Comparison of ENCODE assay signal across 19 cellular contexts in genomic region chr10:130662775-130663174, GRCh38.
DNase-seq lines count a peak whose midpoint lies in the region; ATAC-seq, FAIRE-seq and TF ChIP-seq lines count a peak whose summit lies in the region.
"Had no signal": no experiment of that assay in that cellular context is flagged by ENCODE, and none has a peak within 500 bp of the region (broad histone marks: within the 10 kb centered on the region; RNA-seq: fewer than 3 reads in every experiment).

No MANE protein-coding gene starts in this region.

- BruUV-seq in K562 (replicated peaks; lab: Mats Ljungman, UMichigan) = no TSS peak

- H3K4ac ChIP-seq in neuronal stem cell (ENCODE audit: low read length) = no peak overlapping the region

- H3K9ac ChIP-seq in K562 (ENCODE audit: insufficient read depth in 1 of 2, low read depth in 2 of 2, low read length in 2 of 2) (no peak overlapping the region), neuronal stem cell (ENCODE audit: low read depth, low read length, poor library complexity) (no peak overlapping the region)

- no peak for TF ChIP-seq EP300 in K562 (IDR thresholded peaks at IDR 0.05; ENCODE audit: low read length)

- POLR2A ChIA-PET in K562 (lab: Yijun Ruan, JAX) = no interaction called here
- POLR2A ChIA-PET in activated CD8-positive, alpha-beta T cell treated with anti-CD3 and anti-CD28 coated beads, Interleukin-2, amount 10 ng/mL, durations not matched to agents 7 days and 5 days (lab: Charles Lee) = no interaction called here

- H2BK15ac ChIP-seq in neuronal stem cell (ENCODE audit: low read length) = no peak overlapping the region

- H3K9me1 ChIP-seq in K562 (ENCODE audit: control insufficient read depth, insufficient read depth, low read length) = no peaks in the 10 kb centered on the region

- H3K9me3 Mint-ChIP-seq in activated CD8-positive, alpha-beta T cell treated with anti-CD3 and anti-CD28 coated beads, Interleukin-2, amount 10 ng/mL, durations not matched to agents 7 days and 5 days (ENCODE audit: insufficient read depth) = no peaks in the 10 kb centered on the region

- H3K27ac Mint-ChIP-seq in activated CD8-positive, alpha-beta T cell treated with anti-CD3 and anti-CD28 coated beads, Interleukin-2, amount 10 ng/mL, durations not matched to agents 7 days and 5 days = no peak overlapping the region
- H3K27ac Mint-ChIP-seq: CD4-positive, alpha-beta memory T cell; HFFc6 had no signal

- H3K4me3 Mint-ChIP-seq in activated CD8-positive, alpha-beta T cell treated with anti-CD3 and anti-CD28 coated beads, Interleukin-2, amount 10 ng/mL, durations not matched to agents 7 days and 5 days = no peak overlapping the region
- H3K4me3 Mint-ChIP-seq: CD4-positive, alpha-beta memory T cell; HFFc6 had no signal

- TF ChIP-seq RAD21 in K562 (CRISPR knock-in tag; conservative IDR thresholded peaks at IDR 0.05 in 1 of 2, IDR thresholded peaks at IDR 0.05 in 1 of 2) = no peak

- H3K79me1 ChIP-seq in neuronal stem cell (ENCODE audit: low read depth, low read length) = no peaks in the 10 kb centered on the region

- no peak for TF ChIP-seq POLR2A in K562 (conservative IDR thresholded peaks at IDR 0.05)

- no peaks in the 10 kb centered on the region for H3K4me1 Mint-ChIP-seq in activated CD8-positive, alpha-beta T cell treated with anti-CD3 and anti-CD28 coated beads, Interleukin-2, amount 10 ng/mL, durations not matched to agents 7 days and 5 days (ENCODE audit: low read depth)
- H3K4me1 Mint-ChIP-seq: CD4-positive, alpha-beta memory T cell had no signal

- WGBS in right cardiac atrium = 86% methylated on average over 13 of the region's 13 CpGs
- WGBS in K562 (ENCODE audit: insufficient coverage, low coverage, missing lambda C conversion rate) = 0% methylated on average over 13 of the region's 13 CpGs
- WGBS in neuronal stem cell (ENCODE audit: extremely low coverage in 2 of 2, insufficient read length in 2 of 2, insufficient replicate concordance in 1 of 2), 2 donors = no CpG with 5 or more reads among the region's 13 CpGs

- no peak overlapping the region for H3K4me3 ChIP-seq in right atrium auricular region
- H3K4me3 ChIP-seq in right cardiac atrium (ENCODE audit: low read length) = no peak overlapping the region
- no peak overlapping the region for H3K4me3 ChIP-seq in K562
- no peak overlapping the region for H3K4me3 ChIP-seq in neuronal stem cell (ENCODE audit: low read length in 2 of 2)
- H3K4me3 ChIP-seq: HAP-1 had no signal

- H3K4me2 ChIP-seq in K562 (ENCODE audit: insufficient read depth, low read length) (no peak overlapping the region), neuronal stem cell (ENCODE audit: insufficient read depth, low read length, poor library complexity, severe bottlenecking) (no peak overlapping the region)

- no peak overlapping the region for H2BK5ac ChIP-seq in neuronal stem cell (ENCODE audit: low read length)

- H4K8ac ChIP-seq in neuronal stem cell (ENCODE audit: low read depth, low read length) = no peak overlapping the region

- H3K18ac ChIP-seq in neuronal stem cell (ENCODE audit: low read length) = peak overlapping the region; percentile 55

- H2BK12ac ChIP-seq in neuronal stem cell (ENCODE audit: low read length) = no peak overlapping the region

- no peaks in the 10 kb centered on the region for H3K9me3 ChIP-seq in right atrium auricular region
- no peaks in the 10 kb centered on the region for H3K9me3 ChIP-seq in right cardiac atrium (ENCODE audit: control insufficient read depth, low read length)
- no peaks in the 10 kb centered on the region for H3K9me3 ChIP-seq in K562 (replicated peaks; ENCODE audit: control insufficient read depth, insufficient read depth, low read depth, low read length)
- no peaks in the 10 kb centered on the region for H3K9me3 ChIP-seq in neuronal stem cell (replicated peaks in 1 of 2; ENCODE audit: control insufficient read depth in 2 of 2, insufficient read depth in 1 of 2, low read depth in 1 of 2, low read length in 2 of 2)
- H3K9me3 ChIP-seq: HAP-1 had no signal

- no peaks in the 10 kb centered on the region for H3K27me3 Mint-ChIP-seq in activated CD8-positive, alpha-beta T cell treated with anti-CD3 and anti-CD28 coated beads, Interleukin-2, amount 10 ng/mL, durations not matched to agents 7 days and 5 days (ENCODE audit: low read depth)
- H3K27me3 Mint-ChIP-seq: CD4-positive, alpha-beta memory T cell had no signal

- H2AFZ ChIP-seq in K562 (ENCODE audit: low read depth, low read length) (no peak overlapping the region), neuronal stem cell (ENCODE audit: low read length) (no peak overlapping the region)

- CTCF ChIA-PET in K562 (lab: Yijun Ruan, JAX; ENCODE audit: low intra/inter-chr PET ratio) = no interaction called here
- CTCF ChIA-PET in activated CD8-positive, alpha-beta T cell treated with anti-CD3 and anti-CD28 coated beads, Interleukin-2, amount 10 ng/mL, durations not matched to agents 7 days and 5 days (lab: Charles Lee) = no interaction called here

- H4K91ac ChIP-seq in neuronal stem cell (ENCODE audit: low read depth, low read length, poor library complexity) = no peak overlapping the region

- no peaks in the 10 kb centered on the region for H3K36me3 Mint-ChIP-seq in activated CD8-positive, alpha-beta T cell treated with anti-CD3 and anti-CD28 coated beads, Interleukin-2, amount 10 ng/mL, durations not matched to agents 7 days and 5 days (ENCODE audit: low read depth)
- H3K36me3 Mint-ChIP-seq: CD4-positive, alpha-beta memory T cell had no signal

- H3K14ac ChIP-seq in neuronal stem cell (ENCODE audit: low read length) = no peak overlapping the region

- H2BK120ac ChIP-seq in neuronal stem cell (ENCODE audit: low read depth, low read length) = no peak overlapping the region

- H3K23ac ChIP-seq in neuronal stem cell (ENCODE audit: low read depth, low read length, poor library complexity) = no peak overlapping the region

- no peaks in the 10 kb centered on the region for H3K27me3 ChIP-seq in right atrium auricular region
- no peaks in the 10 kb centered on the region for H3K27me3 ChIP-seq in right cardiac atrium (ENCODE audit: control insufficient read depth, insufficient read depth)
- H3K27me3 ChIP-seq in K562 (ENCODE audit: control insufficient read depth in 2 of 2, insufficient read depth in 2 of 2, low read length in 2 of 2) = no peaks in the 10 kb centered on the region
- no peaks in the 10 kb centered on the region for H3K27me3 ChIP-seq in neuronal stem cell (ENCODE audit: control insufficient read depth in 3 of 3, insufficient read depth in 3 of 3, low read depth in 1 of 3, low read length in 3 of 3)

- DNase-seq in right atrium auricular region (ENCODE audit: low spot score) = peak; percentile 7
- no peak for DNase-seq in right cardiac atrium
- DNase-seq in K562 (ENCODE audit: extremely low read depth in 1 of 4, low spot score in 3 of 4) = peak in 1 of 4 experiments; percentile 1
- no peak for DNase-seq in neuronal stem cell (ENCODE audit: low spot score)
- DNase-seq in activated CD8-positive, alpha-beta T cell treated with anti-CD3 and anti-CD28 coated beads, Interleukin-2, amount 10 ng/mL, durations not matched to agents 7 days and 5 days = no peak
- DNase-seq: C1 segment of cervical spinal cord; Calu3; CD4-positive, alpha-beta memory T cell; COR-L47; DMS53; DMS79 treated with DMSO at 0.1 percent for 48 hours; GF-D8; GOT3; HFFc6 had no signal

- in situ Hi-C loops in K562 (cut with MboI) = no loop called here

- no peak for TF ChIP-seq CTCF in right atrium auricular region (IDR thresholded peaks at IDR 0.05)
- TF ChIP-seq CTCF in K562 (IDR thresholded peaks at IDR 0.05 in 2 of 3, conservative IDR thresholded peaks at IDR 0.05 in 1 of 3; ENCODE audit: insufficient read depth in 2 of 3, low read depth in 1 of 3, low read length in 3 of 3) = no peak

- intact Hi-C loops in right cardiac atrium (cut with DNase I) (no loop called here), K562 (cut with micrococcal nuclease) (no loop called here)

- no peak overlapping the region for H2AK5ac ChIP-seq in neuronal stem cell (ENCODE audit: low read depth, low read length)

- FAIRE-seq in K562 (lab: Jason Lieb, UNC) = no peak
- FAIRE-seq: GM12891, GM18507, H54 had no signal

- no peak for ATAC-seq in right cardiac atrium
- ATAC-seq in K562 = no peak
- ATAC-seq in activated CD8-positive, alpha-beta T cell treated with anti-CD3 and anti-CD28 coated beads, Interleukin-2, amount 10 ng/mL, durations not matched to agents 7 days and 5 days = no peak
- ATAC-seq in GM18867 (IDR thresholded peaks at IDR 0.05; ENCODE audit: unreplicated experiment) = no peak

- H3K27ac ChIP-seq in right atrium auricular region (no peak overlapping the region), right cardiac atrium (ENCODE audit: low read length) (no peak overlapping the region), K562 (ENCODE audit: extremely low read depth, low read depth, low read length) (no peak overlapping the region), neuronal stem cell (replicated peaks; ENCODE audit: low read length) (no peak overlapping the region)

- no peaks in the 10 kb centered on the region for H4K20me1 ChIP-seq in K562 (replicated peaks; ENCODE audit: control insufficient read depth, insufficient read depth, low read length)

- H3K4me1 ChIP-seq in right atrium auricular region (no peaks in the 10 kb centered on the region), right cardiac atrium (ENCODE audit: control insufficient read depth, insufficient read depth, low read length) (no peaks in the 10 kb centered on the region), K562 (replicated peaks in 1 of 2; ENCODE audit: control insufficient read depth in 2 of 2, insufficient read depth in 2 of 2, low read length in 2 of 2) (no peaks in the 10 kb centered on the region), neuronal stem cell (ENCODE audit: control insufficient read depth in 2 of 2, insufficient read depth in 1 of 2, low read depth in 1 of 2, low read length in 2 of 2) (no peaks in the 10 kb centered on the region)
- H3K4me1 ChIP-seq: HAP-1 had no signal

- H3K36me3 ChIP-seq in right atrium auricular region (no peaks in the 10 kb centered on the region), K562 (ENCODE audit: control insufficient read depth, insufficient read depth, low read length) (no peaks in the 10 kb centered on the region), neuronal stem cell (replicated peaks in 1 of 2; ENCODE audit: control insufficient read depth in 2 of 2, insufficient read depth in 2 of 2, low read length in 2 of 2) (no peaks in the 10 kb centered on the region)
- H3K36me3 ChIP-seq: HAP-1 had no signal

- H3K79me2 ChIP-seq in K562 (ENCODE audit: control insufficient read depth, insufficient read depth, low read length) = no peaks in the 10 kb centered on the region

TF ChIP-seq in K562, 482 proteins besides CTCF, POLR2A, EP300 and RAD21:
- TF ChIP-seq YY1 (IDR thresholded peaks at IDR 0.05; ENCODE audit: borderline replicate concordance in 1 of 3, control insufficient read depth in 1 of 3, extremely low read depth in 1 of 3, insufficient read depth in 3 of 3, insufficient read length in 1 of 3, insufficient replicate concordance in 2 of 3, low read depth in 1 of 3, low read length in 2 of 3) (no peak), CREM (IDR thresholded peaks at IDR 0.05; ENCODE audit: low read depth) (0 out of 2 replicates have a peak, but pooled peaks have one; percentile 20)
